Comparison of ENCODE assay signal across 13 cellular contexts in the genomic region with DNA sequence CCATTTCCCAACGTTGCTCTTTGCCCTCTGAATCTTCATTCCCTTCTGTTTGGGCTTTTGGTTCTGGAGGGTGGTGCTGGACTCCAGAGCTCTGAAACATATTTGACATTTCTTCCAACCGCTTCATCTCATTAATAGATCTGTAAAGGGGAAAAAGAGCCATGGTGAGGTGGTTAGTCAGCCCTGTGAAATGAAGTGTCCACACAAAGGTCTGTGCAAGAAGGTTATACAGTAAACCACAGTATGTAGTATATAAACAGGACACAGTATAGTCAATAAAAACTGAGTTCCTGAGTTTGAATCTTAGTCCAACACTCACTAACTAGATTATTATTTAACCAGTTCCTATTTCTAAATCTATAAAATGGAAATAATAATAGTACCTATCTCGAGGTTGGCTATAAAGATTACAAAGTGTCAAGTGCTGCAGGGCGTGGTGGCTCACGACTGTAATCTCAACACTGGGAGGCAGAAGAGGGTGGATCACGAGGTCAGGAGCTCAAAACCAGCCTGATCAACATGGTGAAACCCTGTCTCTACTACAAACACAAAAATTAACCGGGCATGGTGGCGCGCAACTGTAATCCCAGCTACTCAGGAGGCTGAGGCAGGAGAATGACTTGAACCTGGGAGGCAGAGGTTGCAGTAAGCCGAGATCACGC. TPM values are rescaled to one million over a fixed set of nuclear protein-coding genes. Genes with fewer than 3 reads are reported as not detected.
DNase-seq lines count a peak whose midpoint lies in the region; ATAC-seq and TF ChIP-seq lines count a peak whose summit lies in the region.
"Had no signal": no experiment of that assay in that cellular context is flagged by ENCODE, and none has a peak within 500 bp of the region (broad histone marks: within the 10 kb centered on the region; RNA-seq: fewer than 3 reads in every experiment).

No MANE protein-coding gene starts in this region.

- peak overlapping the region in 1 of 2 donors; percentile 54 for H3K27ac ChIP-seq in lung (ENCODE audit: low read depth in 1 of 2, low read length in 1 of 2)

- H3K4me1 ChIP-seq in lung (ENCODE audit: control insufficient read depth in 2 of 2, insufficient read depth in 2 of 2, low read length in 2 of 2), result peaks cover 5 to 19% of the 10 kb centered on the region in 2 donors

- H3K27me3 ChIP-seq in lung (ENCODE audit: control insufficient read depth, insufficient read depth), result no peaks in the 10 kb centered on the region

- in situ Hi-C loops in G401 (cut with HindIII; ENCODE audit: low sequenced_read_pairs), result no loop called here

- H3K9me3 ChIP-seq in lung (ENCODE audit: control insufficient read depth in 2 of 2, insufficient read depth in 1 of 2, low read length in 1 of 2), result no peaks in the 10 kb centered on the region

- 73 to 83% methylated on average over 11 of the region's 11 CpGs for WGBS in lung, 2 donors

- H3K4me3 ChIP-seq in lung, result no peak overlapping the region

- DNase-seq in AG08395 (ENCODE audit: low spot score) (peak; percentile 35), GM03348 (ENCODE audit: low spot score) (peak; percentile 24), astrocyte of the hippocampus (ENCODE audit: low read depth, low spot score) (peak; percentile 77), lung (ENCODE audit: low spot score) (no peak), DMS 273 treated with DMSO at 0.1 percent for 48 hours (lab: John Stamatoyannopoulos, UW) (no peak), G401 (ENCODE audit: low spot score) (no peak), NCI-H1417 treated with DMSO at 0.1 percent for 48 hours (lab: John Stamatoyannopoulos, UW) (no peak)
- no peak for DNase-seq in activated naive CD4-positive, alpha-beta T cell treated with anti-CD3 and anti-CD28 coated beads, Interleukin-2, amount 50 U/mL, for 16 hours
- DNase-seq: activated CD4-positive, CD25-positive, alpha-beta regulatory T cell treated with anti-CD3 and anti-CD28 coated beads, Interleukin-2, amount 50 U/mL, for 72 hours; activated gamma-delta T cell treated with Interleukin-2 at 50 U/mL for 16 hours; immature natural killer cell; NCI-H2171; retina had no signal

- ATAC-seq in lung (ENCODE audit: insufficient read depth, low FRiP score), result peak; percentile 32

- H3K36me3 ChIP-seq in lung (ENCODE audit: control insufficient read depth in 2 of 2, insufficient read depth in 2 of 2, low read length in 2 of 2), result peaks cover 24 to 29% of the 10 kb centered on the region in 2 donors

- no peak for TF ChIP-seq CTCF in lung (IDR thresholded peaks at IDR 0.05; ENCODE audit: control extremely low read depth, extremely low read depth)

RNA-seq across cellular contexts. Expression of a gene that starts 13.1 kb away (rescaled TPM):
- 100 to 1,000 TPM; 121 to 141 TPM for total RNA-seq in lung
- polyA plus RNA-seq in lung, result 10 to 100 TPM; 52.2 to 65.2 TPM
- total RNA-seq in G401 (2014; rRNA removed; shearing (Covaris generic)), result 117 and 144 TPM in 2 replicates

RNA-seq across cellular contexts. Expression of a gene that starts 50.3 kb away (rescaled TPM):
- total RNA-seq in lung, result 1 to 10 TPM; 4.4 to 7.3 TPM
- 10 to 100 TPM in 1 of 2 donors, 1 to 10 TPM in 1; 3.5 to 33.6 TPM for polyA plus RNA-seq in lung
- total RNA-seq in G401 (2014; rRNA removed; shearing (Covaris generic)), result 37.2 and 44.4 TPM in 2 replicates

RNA-seq across cellular contexts. Expression of a gene that starts 57.2 kb away (rescaled TPM):
- total RNA-seq in lung, result not detected
- under 1 TPM; 0.14 to 0.34 TPM for polyA plus RNA-seq in lung
- total RNA-seq in G401 (2014; rRNA removed; shearing (Covaris generic)), result 2.6 TPM in 1 of 2 replicates, not detected in the other
- polyA plus RNA-seq: immature natural killer cell had no signal

Comparison
In these comparisons a context has a peak if more than half of its experiments do, and no peak if none do; other contexts are left out.
1. DNase-seq: peak in AG08395 (single experiment), GM03348 (single experiment) and astrocyte of the hippocampus (single experiment); none in lung (single experiment), activated naive CD4-positive, alpha-beta T cell treated with anti-CD3 and anti-CD28 coated beads, Interleukin-2, amount 50 U/mL, for 16 hours (single experiment), DMS 273 treated with DMSO at 0.1 percent for 48 hours (single experiment), G401 (single experiment) and NCI-H1417 treated with DMSO at 0.1 percent for 48 hours (single experiment).